In the genomic region with DNA sequence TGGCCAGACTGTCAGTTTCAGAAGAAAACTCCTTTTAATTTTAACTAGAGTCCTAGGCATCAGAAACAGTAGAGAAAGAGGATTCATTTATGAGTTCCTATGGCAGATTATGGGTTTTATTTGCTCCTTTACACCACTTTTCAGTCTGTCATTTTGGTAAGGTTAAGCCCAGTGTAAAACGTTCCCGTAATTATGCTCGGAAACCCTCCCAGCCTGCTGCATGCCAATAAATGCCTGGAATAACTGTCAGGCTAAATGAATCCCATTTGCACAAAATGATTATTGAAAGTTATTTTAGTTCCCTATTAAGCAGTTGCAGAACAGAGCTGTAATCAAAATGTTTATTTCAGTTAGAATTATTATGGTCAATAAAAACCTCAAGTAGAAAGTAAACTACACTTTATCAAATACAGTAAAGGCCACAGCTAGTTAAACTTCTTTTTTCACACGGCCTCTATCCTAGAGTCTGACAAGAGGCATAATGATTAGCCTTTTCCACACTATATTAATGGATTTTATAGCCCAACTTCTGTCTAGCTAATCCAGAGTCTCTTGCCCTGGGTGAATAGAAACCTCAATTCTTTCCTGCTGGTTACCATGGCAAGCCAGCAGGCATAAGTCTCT, we compare ENCODE assay signal across 21 cellular contexts.
"Had no signal": no experiment of that assay in that cellular context is flagged by ENCODE, and none has a peak within 500 bp of the region (broad histone marks: within the 10 kb centered on the region; RNA-seq: fewer than 3 reads in every experiment).

No MANE protein-coding gene starts in this region.

- H3K4me3 Mint-ChIP-seq: activated naive CD4-positive, alpha-beta T cell treated with anti-CD3 and anti-CD28 coated beads, Interleukin-2, amount 10 ng/mL, durations not matched to agents 7 days and 5 days; activated naive CD8-positive, alpha-beta T cell treated with anti-CD3 and anti-CD28 coated beads, Interleukin-2, amount 50 U/mL, for 24 hours; activated T-cell treated with anti-CD3 and anti-CD28 coated beads, Interleukin-2, amount 50 U/mL, for 4 hours; stimulated activated memory B cell treated with anti-CD40 and anti-IgM and Interleukin-4, amounts not matched to agents 10 μg/mL and 1 μg/mL and 100 μg/mL, for 72 hours; T-cell had no signal

- H3K4me1 Mint-ChIP-seq: activated naive CD4-positive, alpha-beta T cell treated with anti-CD3 and anti-CD28 coated beads, Interleukin-2, amount 10 ng/mL, durations not matched to agents 7 days and 5 days; activated naive CD8-positive, alpha-beta T cell treated with anti-CD3 and anti-CD28 coated beads, Interleukin-2, amount 50 U/mL, for 24 hours; stimulated activated memory B cell treated with anti-CD40 and anti-IgM and Interleukin-4, amounts not matched to agents 10 μg/mL and 1 μg/mL and 100 μg/mL, for 72 hours; T-cell had no signal

- ATAC-seq: activated naive CD8-positive, alpha-beta T cell treated with anti-CD3 and anti-CD28 coated beads, Interleukin-2, amount 50 U/mL, for 24 hours; activated T-cell treated with anti-CD3 and anti-CD28 coated beads, Interleukin-2, amount 50 U/mL, for 4 hours; lower lobe of right lung; right lobe of liver; SK-N-SH treated with all-trans-retinoic acid at 6 μM for 48 hours; stimulated activated memory B cell treated with anti-CD40 and anti-IgM and Interleukin-4, amounts not matched to agents 10 μg/mL and 1 μg/mL and 100 μg/mL, for 72 hours; T-cell had no signal

- H3K36me3 ChIP-seq: breast epithelium, lower lobe of right lung, ovary, right lobe of liver, upper lobe of left lung had no signal

- H3K4me3 ChIP-seq: breast epithelium, lower lobe of right lung, ovary, right lobe of liver, smooth muscle cell, testis, upper lobe of left lung had no signal

- H3K9me3 ChIP-seq: breast epithelium, lower lobe of right lung, ovary, right lobe of liver, testis, upper lobe of left lung had no signal

- H3K27me3 ChIP-seq: breast epithelium, ovary, right lobe of liver, testis, upper lobe of left lung had no signal

- DNase-seq: activated CD4-positive, alpha-beta T cell treated with anti-CD3 and anti-CD28 coated beads, Interleukin-2, amount 50 U/mL, for 1 hour; activated CD8-positive, alpha-beta memory T cell treated with anti-CD3 and anti-CD28 coated beads, Interleukin-2, amount 50 U/mL, for 4 hours; activated naive CD4-positive, alpha-beta T cell treated with anti-CD3 and anti-CD28 coated beads, Interleukin-2, amount 10 ng/mL, durations not matched to agents 7 days and 5 days; activated naive CD8-positive, alpha-beta T cell treated with anti-CD3 and anti-CD28 coated beads, Interleukin-2, amount 50 U/mL, for 24 hours; activated T-cell treated with anti-CD3 and anti-CD28 coated beads, Interleukin-2, amount 50 U/mL, for 4 hours; dermis blood vessel endothelial cell; effector memory CD4-positive, alpha-beta T cell; islet precursor cell; lower lobe of right lung; ovary; right lobe of liver; stimulated activated CD4-positive, alpha-beta T cell treated with anti-CD3 and anti-CD28 coated beads, Interleukin-4, amount 100 ng/mL, for 4 hours; T-cell; testis; upper lobe of left lung had no signal

- H3K27ac ChIP-seq: breast epithelium, epithelial cell of prostate, lower lobe of right lung, ovary, right lobe of liver, testis, upper lobe of left lung had no signal

- H3K9me3 Mint-ChIP-seq: activated naive CD4-positive, alpha-beta T cell treated with anti-CD3 and anti-CD28 coated beads, Interleukin-2, amount 10 ng/mL, durations not matched to agents 7 days and 5 days; activated naive CD8-positive, alpha-beta T cell treated with anti-CD3 and anti-CD28 coated beads, Interleukin-2, amount 50 U/mL, for 24 hours; activated T-cell treated with anti-CD3 and anti-CD28 coated beads, Interleukin-2, amount 50 U/mL, for 4 hours; stimulated activated memory B cell treated with anti-CD40 and anti-IgM and Interleukin-4, amounts not matched to agents 10 μg/mL and 1 μg/mL and 100 μg/mL, for 72 hours; T-cell had no signal

- H3K36me3 Mint-ChIP-seq: activated naive CD4-positive, alpha-beta T cell treated with anti-CD3 and anti-CD28 coated beads, Interleukin-2, amount 10 ng/mL, durations not matched to agents 7 days and 5 days; stimulated activated memory B cell treated with anti-CD40 and anti-IgM and Interleukin-4, amounts not matched to agents 10 μg/mL and 1 μg/mL and 100 μg/mL, for 72 hours; T-cell had no signal

- FAIRE-seq: frontal cortex had no signal

- H3K4me1 ChIP-seq: breast epithelium, lower lobe of right lung, right lobe of liver, testis, upper lobe of left lung had no signal

- H3K27ac Mint-ChIP-seq: activated naive CD4-positive, alpha-beta T cell treated with anti-CD3 and anti-CD28 coated beads, Interleukin-2, amount 10 ng/mL, durations not matched to agents 7 days and 5 days; activated naive CD8-positive, alpha-beta T cell treated with anti-CD3 and anti-CD28 coated beads, Interleukin-2, amount 50 U/mL, for 24 hours; stimulated activated memory B cell treated with anti-CD40 and anti-IgM and Interleukin-4, amounts not matched to agents 10 μg/mL and 1 μg/mL and 100 μg/mL, for 72 hours; T-cell had no signal
